8 cellular contexts compared by ENCODE assay signal in genomic region chr15:85667491-85668424, GRCh38.
DNase-seq lines count a peak whose midpoint lies in the region; ATAC-seq and TF ChIP-seq lines count a peak whose summit lies in the region.

No MANE protein-coding gene starts in this region.

- H3K4me3 ChIP-seq in NB4 (ENCODE audit: low read depth, low read length) (no peak overlapping the region), skeletal muscle cell (ENCODE audit: low read depth, low read length) (no peak overlapping the region)

- TF ChIP-seq CTCF in NB4 (IDR thresholded peaks at IDR 0.05; ENCODE audit: low read depth, low read length) = no peak

- no peak for TF ChIP-seq POLR2A in NB4 (IDR thresholded peaks at IDR 0.05; ENCODE audit: extremely low read depth, insufficient read length)

- peak; percentile 59 for DNase-seq in DMS53 (lab: John Stamatoyannopoulos, UW)
- DNase-seq in DMS53 treated with DMSO at 0.1 percent for 48 hours (lab: John Stamatoyannopoulos, UW; ENCODE audit: unreplicated experiment) = no peak
- DNase-seq in NB4 (ENCODE audit: low read depth) = peak; percentile 67
- DNase-seq in activated gamma-delta T cell treated with anti-CD3 and anti-CD28 coated beads, Interleukin-2, amount 50 U/mL, for 16 hours (ENCODE audit: low read depth) = peak; percentile 45
- DNase-seq in Right ventricle myocardium superior = no peak
- DNase-seq in skeletal muscle cell (ENCODE audit: low read depth) = peak; percentile 95
- no peak for DNase-seq in NCI-H1694 (lab: John Stamatoyannopoulos, UW)

- intact Hi-C loops in Right ventricle myocardium superior (cut with DNase I) = no loop called here

- ATAC-seq in HG02588 (IDR thresholded peaks at IDR 0.05; ENCODE audit: unreplicated experiment) (peak; percentile 84), Right ventricle myocardium superior (ENCODE audit: poor library complexity) (peak; percentile 78)

Comparison
In these comparisons a context has a peak if more than half of its experiments do, and no peak if none do; other contexts are left out.
1. DNase-seq: peak in DMS53 (single experiment), NB4 (single experiment), activated gamma-delta T cell treated with anti-CD3 and anti-CD28 coated beads, Interleukin-2, amount 50 U/mL, for 16 hours (single experiment) and skeletal muscle cell (single experiment); none in DMS53 treated with DMSO at 0.1 percent for 48 hours (single experiment), Right ventricle myocardium superior (single experiment) and NCI-H1694 (single experiment).